Comparison of ENCODE assay signal across 8 cellular contexts in the genomic region with DNA sequence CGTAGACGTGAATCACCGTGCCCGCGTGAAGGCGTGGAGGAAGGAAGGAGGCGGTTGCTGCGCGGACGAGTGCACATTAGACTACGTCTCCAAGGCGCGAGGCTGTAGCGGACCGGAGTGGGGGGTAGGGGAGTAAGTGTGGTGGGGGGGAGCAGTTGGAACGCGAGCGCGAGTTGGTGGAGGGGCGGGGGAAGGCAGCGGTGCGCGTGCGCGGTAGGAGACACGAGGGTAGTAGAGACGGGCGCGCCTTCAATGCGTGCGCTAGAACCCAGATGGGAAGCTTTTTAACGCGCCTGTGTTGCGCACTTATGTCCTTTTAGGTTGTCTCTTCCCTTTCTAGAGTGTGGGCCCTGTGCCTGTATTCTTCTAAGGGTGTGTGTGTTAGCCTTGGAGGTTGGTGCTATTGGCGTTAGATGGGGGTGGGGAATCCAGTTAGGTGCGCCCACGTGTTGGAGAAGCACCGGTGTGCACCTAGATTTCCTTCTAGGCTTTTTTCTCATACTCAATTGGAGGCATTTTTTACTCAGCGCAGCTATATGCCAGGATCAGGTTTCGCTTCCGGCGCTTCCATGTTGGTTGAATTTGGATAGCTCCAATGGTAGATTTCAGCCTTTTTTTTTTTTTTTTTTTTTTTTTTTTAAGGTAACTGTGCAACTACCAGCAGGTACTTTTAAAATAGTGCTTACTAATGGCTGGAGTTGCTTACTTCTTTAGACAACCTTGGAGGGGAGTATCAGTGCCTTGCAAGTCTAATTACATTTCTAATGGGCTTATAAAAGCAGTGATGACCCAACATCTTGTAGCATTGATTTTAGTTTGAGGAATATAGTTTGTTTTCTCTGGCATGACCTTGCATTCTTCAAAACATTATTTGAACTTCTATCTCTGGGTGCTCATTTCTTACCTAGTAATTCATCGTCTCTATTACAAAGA. TPM values are rescaled to one million over a fixed set of nuclear protein-coding genes. Genes with fewer than 3 reads are reported as not detected.
DNase-seq lines count a peak whose midpoint lies in the region; ATAC-seq and TF ChIP-seq lines count a peak whose summit lies in the region.

No MANE protein-coding gene starts in this region.

- H3K27me3 Mint-ChIP-seq in activated T-helper 2 cell treated with anti-CD3 and anti-CD28 coated beads, Interferon-gamma antibody, Interleukin-2, Interleukin-4, amounts not matched to agents 10 μg/mL and 5 μg/mL and 100 μg/mL, durations not matched to agents 14 hours and 24 hours and 36 hours (ENCODE audit: low read depth), result no peaks in the 10 kb centered on the region
- no peaks in the 10 kb centered on the region for H3K27me3 Mint-ChIP-seq in nephron (ENCODE audit: low read depth)

- TF ChIP-seq RAD21 in Ishikawa (IDR thresholded peaks at IDR 0.05; ENCODE audit: low read depth), result no peak

- H3K9me3 Mint-ChIP-seq in activated T-helper 2 cell treated with anti-CD3 and anti-CD28 coated beads, Interferon-gamma antibody, Interleukin-2, Interleukin-4, amounts not matched to agents 10 μg/mL and 5 μg/mL and 100 μg/mL, durations not matched to agents 14 hours and 24 hours and 36 hours, result no peaks in the 10 kb centered on the region
- H3K9me3 Mint-ChIP-seq in nephron, result no peaks in the 10 kb centered on the region

- H3K4me3 Mint-ChIP-seq in activated T-helper 2 cell treated with anti-CD3 and anti-CD28 coated beads, Interferon-gamma antibody, Interleukin-2, Interleukin-4, amounts not matched to agents 10 μg/mL and 5 μg/mL and 100 μg/mL, durations not matched to agents 14 hours and 24 hours and 36 hours (ENCODE audit: low read depth), result peak overlapping the region; percentile 92
- H3K4me3 Mint-ChIP-seq in nephron, result peak overlapping the region; percentile 97 to 99 (median 99)

- no peak for TF ChIP-seq EP300 in Ishikawa (IDR thresholded peaks at IDR 0.05; ENCODE audit: borderline replicate concordance)

- H3K36me3 Mint-ChIP-seq in activated T-helper 2 cell treated with anti-CD3 and anti-CD28 coated beads, Interferon-gamma antibody, Interleukin-2, Interleukin-4, amounts not matched to agents 10 μg/mL and 5 μg/mL and 100 μg/mL, durations not matched to agents 14 hours and 24 hours and 36 hours (ENCODE audit: low read depth), result peaks cover 48% of the 10 kb centered on the region
- H3K36me3 Mint-ChIP-seq in nephron (ENCODE audit: low read depth), result peaks cover 33% of the 10 kb centered on the region

- intact Hi-C loops in activated T-helper 2 cell treated with anti-CD3 and anti-CD28 coated beads, Interferon-gamma antibody, Interleukin-2, Interleukin-4, amounts not matched to agents 10 μg/mL and 5 μg/mL and 100 μg/mL, durations not matched to agents 14 hours and 24 hours and 36 hours (cut with micrococcal nuclease), result loop anchor here (1.0 to 10.0 kb wide), 3 partner anchors 47 to 1008 kb away; a partner anchor contains a TSS

- DNase-seq in GM10266 (ENCODE audit: extremely low spot score), result peak; percentile 66
- DNase-seq in RPMI7951 (ENCODE audit: low read depth), result peak; percentile 56
- peak; percentile 73 for DNase-seq in activated T-helper 2 cell treated with anti-CD3 and anti-CD28 coated beads, Interferon-gamma antibody, Interleukin-2, Interleukin-4, amounts not matched to agents 10 μg/mL and 5 μg/mL and 100 μg/mL, durations not matched to agents 14 hours and 24 hours and 36 hours (ENCODE audit: low spot score)
- peak; percentile 67 for DNase-seq in fibroblast of pulmonary artery (ENCODE audit: low read depth)
- peak; percentile 86 for DNase-seq in stimulated activated naive CD8-positive, alpha-beta T cell treated with anti-CD3 and anti-CD28 coated beads, Interleukin-15, Interleukin-2, amounts not matched to agents 100 U/mL and 50 U/mL, for 24 hours

- ATAC-seq in stimulated activated naive CD8-positive, alpha-beta T cell treated with anti-CD3 and anti-CD28 coated beads, Interleukin-15, Interleukin-2, amounts not matched to agents 100 U/mL and 50 U/mL, for 24 hours, result peak; percentile 48
- no peak for ATAC-seq in HG02970 (IDR thresholded peaks at IDR 0.05; ENCODE audit: low FRiP score, unreplicated experiment)

- peaks cover 40% of the 10 kb centered on the region for H3K4me1 Mint-ChIP-seq in activated T-helper 2 cell treated with anti-CD3 and anti-CD28 coated beads, Interferon-gamma antibody, Interleukin-2, Interleukin-4, amounts not matched to agents 10 μg/mL and 5 μg/mL and 100 μg/mL, durations not matched to agents 14 hours and 24 hours and 36 hours (ENCODE audit: low read depth)
- peaks cover 54% of the 10 kb centered on the region for H3K4me1 Mint-ChIP-seq in nephron

- peak overlapping the region; percentile 90 for H3K27ac Mint-ChIP-seq in activated T-helper 2 cell treated with anti-CD3 and anti-CD28 coated beads, Interferon-gamma antibody, Interleukin-2, Interleukin-4, amounts not matched to agents 10 μg/mL and 5 μg/mL and 100 μg/mL, durations not matched to agents 14 hours and 24 hours and 36 hours
- H3K27ac Mint-ChIP-seq in nephron, result peak overlapping the region; percentile 96 to 99 (median 98)

- peak overlapping the region; percentile 100 for H3K4me3 ChIP-seq in fibroblast of pulmonary artery (replicated peaks; ENCODE audit: low read depth, low read length)

- no peak for TF ChIP-seq CTCF in GM10266 (IDR thresholded peaks at IDR 0.05; ENCODE audit: control insufficient read depth, insufficient read depth, low read depth, missing control alignments)
- TF ChIP-seq CTCF in fibroblast of pulmonary artery (IDR thresholded peaks at IDR 0.05; ENCODE audit: low read length, missing control alignments), result no peak
- no peak for TF ChIP-seq CTCF in nephron (IDR thresholded peaks at IDR 0.05; ENCODE audit: unreplicated experiment in 3 of 3)

TF ChIP-seq in Ishikawa, 13 proteins besides CTCF, POLR2A, EP300 and RAD21:
- TF ChIP-seq TCF12 (IDR thresholded peaks at IDR 0.05; ENCODE audit: low read depth) (no peak), TAF1 (IDR thresholded peaks at IDR 0.05; ENCODE audit: low read depth) (no peak), FOXM1 (IDR thresholded peaks at IDR 0.05; ENCODE audit: borderline replicate concordance, low read depth) (no peak)
- TF ChIP-seq, protein P1, sequence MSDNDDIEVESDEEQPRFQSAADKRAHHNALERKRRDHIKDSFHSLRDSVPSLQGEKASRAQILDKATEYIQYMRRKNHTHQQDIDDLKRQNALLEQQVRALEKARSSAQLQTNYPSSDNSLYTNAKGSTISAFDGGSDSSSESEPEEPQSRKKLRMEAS (IDR thresholded peaks at IDR 0.05), result peak; percentile 94
- TF ChIP-seq, protein P2, sequence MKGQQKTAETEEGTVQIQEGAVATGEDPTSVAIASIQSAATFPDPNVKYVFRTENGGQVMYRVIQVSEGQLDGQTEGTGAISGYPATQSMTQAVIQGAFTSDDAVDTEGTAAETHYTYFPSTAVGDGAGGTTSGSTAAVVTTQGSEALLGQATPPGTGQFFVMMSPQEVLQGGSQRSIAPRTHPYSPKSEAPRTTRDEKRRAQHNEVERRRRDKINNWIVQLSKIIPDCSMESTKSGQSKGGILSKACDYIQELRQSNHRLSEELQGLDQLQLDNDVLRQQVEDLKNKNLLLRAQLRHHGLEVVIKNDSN (IDR thresholded peaks at IDR 0.05), result peak; percentile 76

RNA-seq across cellular contexts. Expression of a gene that starts 0.8 kb away (rescaled TPM):
- 321 and 337 TPM in 2 replicates for total RNA-seq in RPMI7951 (2014; rRNA removed; shearing (Covaris generic))
- 474 and 503 TPM in 2 replicates for total RNA-seq in activated T-helper 2 cell treated with anti-CD3 and anti-CD28 coated beads, Interferon-gamma antibody, Interleukin-2, Interleukin-4, amounts not matched to agents 10 μg/mL and 5 μg/mL and 100 μg/mL, durations not matched to agents 14 hours and 24 hours and 36 hours

RNA-seq across cellular contexts. Expression of a gene that starts 42.8 kb away (rescaled TPM):
- 6.1 and 10.5 TPM in 2 replicates for total RNA-seq in RPMI7951 (2014; rRNA removed; shearing (Covaris generic))
- 2.1 and 4.7 TPM in 2 replicates for total RNA-seq in activated T-helper 2 cell treated with anti-CD3 and anti-CD28 coated beads, Interferon-gamma antibody, Interleukin-2, Interleukin-4, amounts not matched to agents 10 μg/mL and 5 μg/mL and 100 μg/mL, durations not matched to agents 14 hours and 24 hours and 36 hours

RNA-seq across cellular contexts. Expression of a gene that starts 58.2 kb away (rescaled TPM):
- total RNA-seq in RPMI7951 (2014; rRNA removed; shearing (Covaris generic)), result 75.0 and 91.8 TPM in 2 replicates
- 1.3 and 1.9 TPM in 2 replicates for total RNA-seq in activated T-helper 2 cell treated with anti-CD3 and anti-CD28 coated beads, Interferon-gamma antibody, Interleukin-2, Interleukin-4, amounts not matched to agents 10 μg/mL and 5 μg/mL and 100 μg/mL, durations not matched to agents 14 hours and 24 hours and 36 hours

Comparison
In these comparisons a context has a peak if more than half of its experiments do, and no peak if none do; other contexts are left out.
1. RNA of a gene that starts 58.2 kb away (total RNA-seq): 75.0 to 91.8 TPM in RPMI7951; 1.3 to 1.9 TPM in activated T-helper 2 cell treated with anti-CD3 and anti-CD28 coated beads, Interferon-gamma antibody, Interleukin-2, Interleukin-4, amounts not matched to agents 10 μg/mL and 5 μg/mL and 100 μg/mL, durations not matched to agents 14 hours and 24 hours and 36 hours; every median in the first group is over 10 times any median in the second.
2. Peak in every context shown above with its lines, with median percentiles within 50 percentile points of each other: DNase-seq.